ENCODE assay signal across 13 cellular contexts in genomic region chr17:8532021-8532420, GRCh38.
DNase-seq lines count a peak whose midpoint lies in the region; ATAC-seq, FAIRE-seq and TF ChIP-seq lines count a peak whose summit lies in the region.
"Had no signal": no experiment of that assay in that cellular context is flagged by ENCODE, and none has a peak within 500 bp of the region (broad histone marks: within the 10 kb centered on the region; RNA-seq: fewer than 3 reads in every experiment).

No MANE protein-coding gene starts in this region.

- peaks cover 0 to 67% of the 10 kb centered on the region in 2 donors for H3K36me3 ChIP-seq in gastroesophageal sphincter

- no peak overlapping the region for H3K27ac ChIP-seq in gastroesophageal sphincter

- TF ChIP-seq POLR2A in gastroesophageal sphincter (IDR thresholded peaks at IDR 0.05): no peak

- no peaks in the 10 kb centered on the region for H3K27me3 ChIP-seq in gastroesophageal sphincter

- WGBS in gastroesophageal sphincter (ENCODE audit: low coverage in 1 of 2), 2 donors: 80% methylated on average over 3 of the region's 3 CpGs; no CpG with 5 or more reads in 1 of the 2 donors

- H3K9me3 ChIP-seq in gastroesophageal sphincter: no peaks in the 10 kb centered on the region

- no peak for ATAC-seq in gastroesophageal sphincter
- ATAC-seq: activated CD4-positive, alpha-beta T cell treated with anti-CD3 and anti-CD28 coated beads for 36 hours had no signal

- TF ChIP-seq CTCF in fibroblast of pulmonary artery (IDR thresholded peaks at IDR 0.05; ENCODE audit: low read length, missing control alignments): no peak
- no peak for TF ChIP-seq CTCF in gastroesophageal sphincter (IDR thresholded peaks at IDR 0.05)

- no peak for TF ChIP-seq EP300 in gastroesophageal sphincter (IDR thresholded peaks at IDR 0.05)

- FAIRE-seq in HTR-8/SVneo (lab: Jason Lieb, UNC): no peak
- FAIRE-seq: GM12891 had no signal

- no peaks in the 10 kb centered on the region for H3K4me1 ChIP-seq in gastroesophageal sphincter

- H3K4me3 ChIP-seq in fibroblast of pulmonary artery (replicated peaks; ENCODE audit: low read depth, low read length) (no peak overlapping the region), gastroesophageal sphincter (no peak overlapping the region)

- DNase-seq in EH (ENCODE audit: low read depth) (peak; percentile 34), NCI-H226 (peak; percentile 74), fibroblast of pulmonary artery (ENCODE audit: low read depth) (peak; percentile 56), myocyte (ENCODE audit: low read depth) (peak; percentile 47), HTR-8/SVneo (ENCODE audit: insufficient read length, low spot score) (no peak), kidney glomerular epithelial cell (lab: John Stamatoyannopoulos, UW) (no peak), HK-2 (ENCODE audit: unreplicated experiment) (no peak)
- DNase-seq: activated CD4-positive, alpha-beta T cell treated with anti-CD3 and anti-CD28 coated beads for 36 hours; dermis blood vessel endothelial cell; NCI-H1436; NCI-H510A had no signal

Comparison
In these comparisons a context has a peak if more than half of its experiments do, and no peak if none do; other contexts are left out.
1. DNase-seq: peak in EH (single experiment), NCI-H226 (single experiment), fibroblast of pulmonary artery (single experiment) and myocyte (single experiment); none in HTR-8/SVneo (single experiment), kidney glomerular epithelial cell (single experiment) and HK-2 (single experiment).